Comparison of ENCODE assay signal across 1 cellular context in the genomic region with DNA sequence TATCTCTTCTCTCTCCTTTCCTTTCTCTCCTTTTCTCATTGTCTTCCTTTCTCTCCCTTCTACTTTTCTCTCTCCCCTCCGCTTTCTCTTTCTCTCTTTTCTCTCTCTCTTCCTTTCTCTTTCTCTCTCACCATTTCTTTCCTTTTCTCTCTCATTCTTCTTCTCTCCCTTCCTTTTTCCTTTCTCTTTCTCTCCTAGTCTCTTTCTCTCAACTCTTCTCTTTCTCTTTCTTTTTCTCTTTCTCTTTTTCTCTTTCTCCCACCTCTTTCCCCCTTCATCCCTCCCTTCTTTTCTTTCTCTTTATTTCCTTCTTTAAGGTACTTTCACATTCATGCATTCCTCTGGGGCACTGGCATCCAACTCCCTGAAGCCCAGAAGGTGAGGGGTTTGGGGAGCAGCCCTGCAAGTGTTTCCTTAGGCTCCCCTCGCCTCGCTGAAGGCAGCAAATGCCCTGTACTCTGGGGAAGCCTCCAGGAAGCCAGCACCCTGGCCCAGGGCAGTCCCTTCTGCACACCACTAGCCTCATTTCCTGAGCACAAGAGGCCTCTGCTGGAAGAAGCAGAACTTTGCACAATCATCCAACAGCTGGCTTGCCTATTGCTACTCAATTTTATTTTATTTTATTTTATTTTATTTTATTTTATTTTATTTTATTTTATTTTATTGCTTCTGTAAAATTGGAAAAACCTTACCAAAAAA.
TF ChIP-seq lines count a peak whose summit lies in the region.

No MANE protein-coding gene starts in this region.

TF ChIP-seq in SK-N-SH treated with all-trans-retinoic acid at 6 μM for 48 hours, 23 proteins besides CTCF, POLR2A, EP300 and RAD21 (continued from another document):
- TF ChIP-seq, protein P1, sequence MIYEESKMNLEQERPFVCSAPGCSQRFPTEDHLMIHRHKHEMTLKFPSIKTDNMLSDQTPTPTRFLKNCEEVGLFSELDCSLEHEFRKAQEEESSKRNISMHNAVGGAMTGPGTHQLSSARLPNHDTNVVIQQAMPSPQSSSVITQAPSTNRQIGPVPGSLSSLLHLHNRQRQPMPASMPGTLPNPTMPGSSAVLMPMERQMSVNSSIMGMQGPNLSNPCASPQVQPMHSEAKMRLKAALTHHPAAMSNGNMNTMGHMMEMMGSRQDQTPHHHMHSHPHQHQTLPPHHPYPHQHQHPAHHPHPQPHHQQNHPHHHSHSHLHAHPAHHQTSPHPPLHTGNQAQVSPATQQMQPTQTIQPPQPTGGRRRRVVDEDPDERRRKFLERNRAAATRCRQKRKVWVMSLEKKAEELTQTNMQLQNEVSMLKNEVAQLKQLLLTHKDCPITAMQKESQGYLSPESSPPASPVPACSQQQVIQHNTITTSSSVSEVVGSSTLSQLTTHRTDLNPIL (CRISPR knock-in tag; IDR thresholded peaks at IDR 0.05; ENCODE audit: low read depth), result no peak
- TF ChIP-seq RARB (CRISPR knock-in tag; IDR thresholded peaks at IDR 0.05), result no peak
- no peak for TF ChIP-seq GLIS3 (CRISPR knock-in tag; IDR thresholded peaks at IDR 0.05)
- no peak for TF ChIP-seq ZFP3 (CRISPR knock-in tag; IDR thresholded peaks at IDR 0.05)
